Comparison of ENCODE assay signal across 1 cellular context in the genomic region with DNA sequence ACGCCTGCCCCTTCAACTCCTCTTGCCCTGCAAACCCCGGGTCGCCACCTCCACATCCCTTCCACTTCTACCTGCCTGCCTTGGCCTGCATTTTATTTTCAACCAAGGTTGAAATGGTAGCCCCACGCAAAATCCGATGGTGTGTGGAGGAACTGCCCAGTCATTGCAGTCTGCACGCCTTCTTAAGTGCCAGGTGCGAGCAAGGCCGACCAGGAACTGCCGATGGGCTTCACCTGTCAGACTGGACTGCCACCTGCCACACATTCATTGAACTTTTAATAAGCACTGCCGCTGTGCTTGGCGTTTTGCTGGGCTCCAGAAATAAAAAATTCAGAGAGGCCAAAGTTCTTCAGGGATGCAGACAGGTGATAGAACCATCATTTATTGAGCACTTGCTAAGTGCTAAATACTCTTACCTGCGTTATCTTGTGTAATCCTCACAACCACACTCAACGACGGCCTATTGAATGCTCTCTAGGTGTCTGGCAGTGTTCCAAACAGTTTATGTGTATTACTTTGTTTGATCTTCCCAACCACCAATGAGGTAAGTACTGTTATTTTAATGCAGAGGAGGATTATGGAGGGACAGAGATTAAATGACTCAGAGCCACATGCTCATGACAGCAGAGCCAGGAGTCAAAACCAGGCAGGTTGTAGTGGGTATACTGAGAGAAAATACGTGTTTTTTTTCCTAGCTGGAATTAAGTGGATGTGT.
TF ChIP-seq lines count a peak whose summit lies in the region.

No MANE protein-coding gene starts in this region.

TF ChIP-seq in HEK293, 187 proteins besides CTCF, POLR2A, EP300 and RAD21 (continued from another document and continues in another):
- TF ChIP-seq ZNF514 (tag by site-specific recombination; IDR thresholded peaks at IDR 0.05) (no peak), SP7 (tag by site-specific recombination; IDR thresholded peaks at IDR 0.05) (peak; percentile 98), ZNF341 (tag by site-specific recombination; IDR thresholded peaks at IDR 0.05; ENCODE audit: low read depth) (peak; percentile 95), MEIS1 (CRISPR knock-in tag; IDR thresholded peaks at IDR 0.05; ENCODE audit: borderline replicate concordance) (no peak), ZNF146 (tag by site-specific recombination; IDR thresholded peaks at IDR 0.05) (peak; percentile 2; the same call in 1 of the 2 replicates), KLF7 (tag by site-specific recombination; IDR thresholded peaks at IDR 0.05; ENCODE audit: borderline replicate concordance) (peak; percentile 60; the same call in 1 of the 2 replicates), ZNF324 (tag by site-specific recombination; IDR thresholded peaks at IDR 0.05) (peak; percentile 86; the same call in 1 of the 2 replicates), BCL11A (tag by site-specific recombination; IDR thresholded peaks at IDR 0.05; ENCODE audit: low read depth) (peak; percentile 94), ZNF449 (tag by site-specific recombination; IDR thresholded peaks at IDR 0.05) (peak; percentile 82), TRIM28 (IDR thresholded peaks at IDR 0.05; ENCODE audit: borderline replicate concordance, low read length) (peak; percentile 91), ZNF510 (tag by site-specific recombination; IDR thresholded peaks at IDR 0.05; ENCODE audit: insufficient replicate concordance) (no peak), KLF16 (tag by site-specific recombination; IDR thresholded peaks at IDR 0.05) (0 out of 2 replicates have a peak, but pooled peaks have one; percentile 48), MYNN (tag by site-specific recombination; IDR thresholded peaks at IDR 0.05; ENCODE audit: borderline replicate concordance) (0 out of 2 replicates have a peak, but pooled peaks have one; percentile 15), SP3 (tag by site-specific recombination; IDR thresholded peaks at IDR 0.05) (peak; percentile 60), PATZ1 (tag by site-specific recombination; IDR thresholded peaks at IDR 0.05) (peak; percentile 71), ZBTB11 (tag by site-specific recombination; conservative IDR thresholded peaks at IDR 0.05; ENCODE audit: low read depth) (no peak), ZNF692 (tag by site-specific recombination; IDR thresholded peaks at IDR 0.05) (peak; percentile 71), PRDM10 (tag by site-specific recombination; IDR thresholded peaks at IDR 0.05) (peak; percentile 55), GLIS2 (tag by site-specific recombination; IDR thresholded peaks at IDR 0.05) (peak; percentile 49), ZNF121 (tag by site-specific recombination; IDR thresholded peaks at IDR 0.05) (peak; percentile 66; the same call in 1 of the 2 replicates), ZNF366 (tag by site-specific recombination; conservative IDR thresholded peaks at IDR 0.05) (peak; percentile 99), PRDM4 (tag by site-specific recombination; IDR thresholded peaks at IDR 0.05) (peak; percentile 61), GFI1B (tag by site-specific recombination; IDR thresholded peaks at IDR 0.05) (peak; percentile 97), ZSCAN30 (tag by site-specific recombination; IDR thresholded peaks at IDR 0.05) (peak; percentile 82; the same call in 1 of the 2 replicates), BCL11B (tag by site-specific recombination; IDR thresholded peaks at IDR 0.05; ENCODE audit: low read depth) (peak; percentile 82)
- TF ChIP-seq, protein P1, sequence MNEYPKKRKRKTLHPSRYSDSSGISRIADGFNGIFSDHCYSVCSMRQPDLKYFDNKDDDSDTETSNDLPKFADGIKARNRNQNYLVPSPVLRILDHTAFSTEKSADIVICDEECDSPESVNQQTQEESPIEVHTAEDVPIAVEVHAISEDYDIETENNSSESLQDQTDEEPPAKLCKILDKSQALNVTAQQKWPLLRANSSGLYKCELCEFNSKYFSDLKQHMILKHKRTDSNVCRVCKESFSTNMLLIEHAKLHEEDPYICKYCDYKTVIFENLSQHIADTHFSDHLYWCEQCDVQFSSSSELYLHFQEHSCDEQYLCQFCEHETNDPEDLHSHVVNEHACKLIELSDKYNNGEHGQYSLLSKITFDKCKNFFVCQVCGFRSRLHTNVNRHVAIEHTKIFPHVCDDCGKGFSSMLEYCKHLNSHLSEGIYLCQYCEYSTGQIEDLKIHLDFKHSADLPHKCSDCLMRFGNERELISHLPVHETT (tag by site-specific recombination; IDR thresholded peaks at IDR 0.05) = peak; percentile 94
- TF ChIP-seq, protein P2, sequence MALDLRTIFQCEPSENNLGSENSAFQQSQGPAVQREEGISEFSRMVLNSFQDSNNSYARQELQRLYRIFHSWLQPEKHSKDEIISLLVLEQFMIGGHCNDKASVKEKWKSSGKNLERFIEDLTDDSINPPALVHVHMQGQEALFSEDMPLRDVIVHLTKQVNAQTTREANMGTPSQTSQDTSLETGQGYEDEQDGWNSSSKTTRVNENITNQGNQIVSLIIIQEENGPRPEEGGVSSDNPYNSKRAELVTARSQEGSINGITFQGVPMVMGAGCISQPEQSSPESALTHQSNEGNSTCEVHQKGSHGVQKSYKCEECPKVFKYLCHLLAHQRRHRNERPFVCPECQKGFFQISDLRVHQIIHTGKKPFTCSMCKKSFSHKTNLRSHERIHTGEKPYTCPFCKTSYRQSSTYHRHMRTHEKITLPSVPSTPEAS (tag by site-specific recombination; IDR thresholded peaks at IDR 0.05) = peak; percentile 58
- TF ChIP-seq, protein P3, sequence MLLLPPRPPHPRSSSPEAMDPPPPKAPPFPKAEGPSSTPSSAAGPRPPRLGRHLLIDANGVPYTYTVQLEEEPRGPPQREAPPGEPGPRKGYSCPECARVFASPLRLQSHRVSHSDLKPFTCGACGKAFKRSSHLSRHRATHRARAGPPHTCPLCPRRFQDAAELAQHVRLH (tag by site-specific recombination; IDR thresholded peaks at IDR 0.05) = peak; percentile 94
- TF ChIP-seq, protein P4, sequence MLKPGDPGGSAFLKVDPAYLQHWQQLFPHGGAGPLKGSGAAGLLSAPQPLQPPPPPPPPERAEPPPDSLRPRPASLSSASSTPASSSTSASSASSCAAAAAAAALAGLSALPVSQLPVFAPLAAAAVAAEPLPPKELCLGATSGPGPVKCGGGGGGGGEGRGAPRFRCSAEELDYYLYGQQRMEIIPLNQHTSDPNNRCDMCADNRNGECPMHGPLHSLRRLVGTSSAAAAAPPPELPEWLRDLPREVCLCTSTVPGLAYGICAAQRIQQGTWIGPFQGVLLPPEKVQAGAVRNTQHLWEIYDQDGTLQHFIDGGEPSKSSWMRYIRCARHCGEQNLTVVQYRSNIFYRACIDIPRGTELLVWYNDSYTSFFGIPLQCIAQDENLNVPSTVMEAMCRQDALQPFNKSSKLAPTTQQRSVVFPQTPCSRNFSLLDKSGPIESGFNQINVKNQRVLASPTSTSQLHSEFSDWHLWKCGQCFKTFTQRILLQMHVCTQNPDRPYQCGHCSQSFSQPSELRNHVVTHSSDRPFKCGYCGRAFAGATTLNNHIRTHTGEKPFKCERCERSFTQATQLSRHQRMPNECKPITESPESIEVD (tag by site-specific recombination; IDR thresholded peaks at IDR 0.05) = peak; percentile 88
